ENCODE assay signal across 9 cellular contexts in the genomic region with DNA sequence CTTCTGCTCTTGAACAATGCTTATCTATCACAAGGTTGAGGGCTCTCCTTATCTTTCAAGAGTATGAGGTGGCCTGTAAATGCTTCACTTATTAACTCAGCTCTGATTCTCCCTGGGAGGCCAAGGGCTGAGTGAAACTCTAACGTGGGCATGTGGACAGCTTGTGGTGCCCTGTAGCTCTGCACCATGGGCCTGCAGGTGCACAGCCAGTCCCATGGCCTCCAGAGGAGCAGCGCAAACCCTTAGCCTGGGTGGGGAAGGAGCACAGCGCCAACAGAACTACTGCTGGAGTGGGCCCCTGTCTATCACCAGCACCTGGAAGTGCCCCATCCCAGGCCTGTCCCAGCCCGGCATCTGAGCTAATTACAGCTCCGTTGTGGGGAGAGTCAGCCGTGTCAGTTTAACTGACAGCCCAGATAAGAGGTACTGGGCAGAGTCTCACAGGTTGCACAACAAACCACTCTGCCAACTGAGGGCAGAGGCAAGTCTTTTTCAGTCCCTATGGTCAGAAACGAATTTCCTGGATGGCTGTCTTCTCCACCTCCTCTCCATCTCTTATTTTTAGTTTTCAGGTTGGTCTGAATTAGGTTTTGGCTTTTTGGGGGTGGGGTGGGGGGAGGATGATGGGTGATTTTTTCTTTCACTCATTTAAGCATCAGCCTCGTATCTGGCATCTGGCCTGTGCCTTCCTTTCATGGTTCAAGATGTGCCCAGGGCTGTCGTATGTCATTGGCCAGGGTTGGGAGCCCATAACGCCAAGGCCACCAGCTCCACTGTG.
DNase-seq lines count a peak whose midpoint lies in the region; ATAC-seq, FAIRE-seq and TF ChIP-seq lines count a peak whose summit lies in the region.
"Had no signal": no experiment of that assay in that cellular context is flagged by ENCODE, and none has a peak within 500 bp of the region (broad histone marks: within the 10 kb centered on the region; RNA-seq: fewer than 3 reads in every experiment).

No MANE protein-coding gene starts in this region.

- no peak overlapping the region; the same call in 1 of the 2 replicates for H2AFZ ChIP-seq in DND-41 (ENCODE audit: low read depth, low read length)

- H3K9me3 ChIP-seq in DND-41 (ENCODE audit: insufficient read depth, low read length, severe bottlenecking) (no peaks in the 10 kb centered on the region), right atrium auricular region (no peaks in the 10 kb centered on the region)

- peak overlapping the region; percentile 64 for H3K9ac ChIP-seq in DND-41 (ENCODE audit: low read depth, low read length)

- no peaks in the 10 kb centered on the region for H3K79me2 ChIP-seq in DND-41 (ENCODE audit: insufficient read depth, low read length)

- H3K36me3 ChIP-seq in DND-41 (ENCODE audit: insufficient read depth, low read length): no peaks in the 10 kb centered on the region
- H3K36me3 ChIP-seq in right atrium auricular region: no peaks in the 10 kb centered on the region

- H3K9me3 Mint-ChIP-seq in chondrocyte (ENCODE audit: low read depth): peaks cover under 1% of the 10 kb centered on the region

- no peak for FAIRE-seq in HTR-8/SVneo (lab: Jason Lieb, UNC)

- TF ChIP-seq CTCF in DND-41 (IDR thresholded peaks at IDR 0.05; ENCODE audit: borderline replicate concordance, extremely low read depth, low read length, poor library complexity, severe bottlenecking) (peak; percentile 48), right atrium auricular region (IDR thresholded peaks at IDR 0.05) (no peak), chondrocyte (IDR thresholded peaks at IDR 0.05) (no peak)

- H3K4me3 ChIP-seq in DND-41 (ENCODE audit: low read depth in 1 of 2, low read length in 2 of 2): peak overlapping the region in 1 of 2 experiments; percentile 21; a peak in 1 of 4 replicates
- H3K4me3 ChIP-seq in right atrium auricular region: no peak overlapping the region

- H4K20me1 ChIP-seq in DND-41 (ENCODE audit: insufficient read depth, low read length): no peaks in the 10 kb centered on the region

- H3K36me3 Mint-ChIP-seq in chondrocyte (ENCODE audit: low read depth): no peaks in the 10 kb centered on the region

- ATAC-seq in DND-41 (ENCODE audit: insufficient read depth, low read depth) (peak; percentile 69), GM21447 (IDR thresholded peaks at IDR 0.05; ENCODE audit: unreplicated experiment) (peak; percentile 67)

- H3K4me1 ChIP-seq in DND-41 (ENCODE audit: insufficient read depth, low read length) (peaks cover 78% of the 10 kb centered on the region), right atrium auricular region (peaks cover 0 to 29% of the 10 kb centered on the region in 2 donors)

- H3K27me3 Mint-ChIP-seq in chondrocyte (ENCODE audit: low read depth): peaks cover 7% of the 10 kb centered on the region

- H3K27me3 ChIP-seq in DND-41 (ENCODE audit: insufficient read depth, low read length, poor library complexity): no peaks in the 10 kb centered on the region
- H3K27me3 ChIP-seq in right atrium auricular region: no peaks in the 10 kb centered on the region

- H3K4me3 Mint-ChIP-seq in chondrocyte (ENCODE audit: unreplicated experiment): no peak overlapping the region

- H3K27ac Mint-ChIP-seq in chondrocyte (ENCODE audit: unreplicated experiment): no peak overlapping the region

- DNase-seq in DND-41: peak; percentile 93
- DNase-seq in KG1 (lab: John Stamatoyannopoulos, UW): peak; percentile 66
- no peak for DNase-seq in right atrium auricular region (ENCODE audit: low spot score)
- no peak for DNase-seq in globus pallidus (ENCODE audit: low spot score)
- no peak for DNase-seq in chondrocyte (ENCODE audit: low spot score)
- DNase-seq in NCI-H524 treated with DMSO at 0.1 percent for 48 hours (lab: John Stamatoyannopoulos, UW): no peak
- DNase-seq in HTR-8/SVneo (ENCODE audit: insufficient read length, low spot score): no peak
- DNase-seq: activated effector memory CD4-positive, alpha-beta T cell treated with anti-CD3 and anti-CD28 coated beads, Interleukin-2, amount 50 U/mL, for 16 hours had no signal

- H3K27ac ChIP-seq in DND-41 (ENCODE audit: low read length) (peak overlapping the region; percentile 95), right atrium auricular region (peak overlapping the region; percentile 57 to 77)

- peaks cover 11% of the 10 kb centered on the region for H3K4me1 Mint-ChIP-seq in chondrocyte (ENCODE audit: low read depth)

- H3K4me2 ChIP-seq in DND-41 (ENCODE audit: insufficient read depth, low read length): peak overlapping the region; percentile 66

Comparison
In these comparisons a context has a peak if more than half of its experiments do, and no peak if none do; other contexts are left out.
1. DNase-seq: peak in DND-41 (single experiment) and KG1 (single experiment); none in right atrium auricular region (single experiment), globus pallidus (single experiment), chondrocyte (single experiment), NCI-H524 treated with DMSO at 0.1 percent for 48 hours (single experiment) and HTR-8/SVneo (single experiment).